Comparison of ENCODE assay signal across 7 cellular contexts in genomic region chr5:139414601-139415121, GRCh38. TPM values are rescaled to one million over a fixed set of nuclear protein-coding genes. Genes with fewer than 3 reads are reported as not detected.
A peak's percentile ranks its signal among the peaks of the same experiment; 100 is the strongest.
DNase-seq lines count a peak whose midpoint lies in the region; ATAC-seq and TF ChIP-seq lines count a peak whose summit lies in the region.
"Had no signal": no experiment of that assay in that cellular context is flagged by ENCODE, and none has a peak within 500 bp of the region (broad histone marks: within the 10 kb centered on the region; RNA-seq: fewer than 3 reads in every experiment).

No MANE protein-coding gene starts in this region.

- no peak for TF ChIP-seq POLR2A in uterus (IDR thresholded peaks at IDR 0.05)

- DNase-seq in heart right ventricle (peak in 1 of 2 donors; percentile 11), cardiac septum (ENCODE audit: low spot score) (no peak), right cardiac atrium (no peak), uterus (no peak), RKO (ENCODE audit: low spot score) (no peak)
- DNase-seq: aorta had no signal

- 35 to 47% methylated on average over 8 of the region's 8 CpGs for WGBS in heart right ventricle, 2 donors
- WGBS in right cardiac atrium: 51% methylated on average over 8 of the region's 8 CpGs

- intact Hi-C loops in heart right ventricle (cut with DNase I) (loop anchor here in 1 of 10 donors (5.0 kb wide), 1 partner anchor 122 kb away; the partner anchor contains the start of gene MATR3), cardiac septum (cut with DNase I) (loop anchor here (5.0 kb wide), 1 partner anchor 238 kb away; no protein-coding TSS in a partner anchor), right cardiac atrium (cut with DNase I) (loop anchor here in 1 of 4 donors (2.0 to 10.0 kb wide), 2 partner anchors 22 to 350 kb away; no protein-coding TSS in a partner anchor), uterus (cut with DNase I; ENCODE audit: low total_unique reads) (loop anchor here (5.0 kb wide), 1 partner anchor 103 kb away; no protein-coding TSS in a partner anchor)

- peak overlapping the region; percentile 68 to 93 (median 89) for H3K27ac ChIP-seq in heart right ventricle
- peak overlapping the region; percentile 97 for H3K27ac ChIP-seq in right cardiac atrium (ENCODE audit: low read length)
- peak overlapping the region; percentile 31 to 57 for H3K27ac ChIP-seq in uterus

- TF ChIP-seq CTCF in heart right ventricle (IDR thresholded peaks at IDR 0.05): no peak
- TF ChIP-seq CTCF in uterus (IDR thresholded peaks at IDR 0.05): no peak

- H3K36me3 ChIP-seq in heart right ventricle: peaks cover 0 to 62% (median 0%) of the 10 kb centered on the region in 9 donors
- no peaks in the 10 kb centered on the region for H3K36me3 ChIP-seq in uterus

- H3K27me3 ChIP-seq in heart right ventricle (no peaks in the 10 kb centered on the region), right cardiac atrium (ENCODE audit: control insufficient read depth, insufficient read depth) (no peaks in the 10 kb centered on the region), uterus (no peaks in the 10 kb centered on the region)

- H3K4me3 ChIP-seq in heart right ventricle: no peak overlapping the region
- no peak overlapping the region for H3K4me3 ChIP-seq in right cardiac atrium (ENCODE audit: low read length)
- H3K4me3 ChIP-seq in uterus: no peak overlapping the region

- ATAC-seq in heart right ventricle (peak in 7 of 8 donors; percentile 6 to 25 (median 14)), right cardiac atrium (peak in 1 of 2 donors; percentile 20), GM21526 (IDR thresholded peaks at IDR 0.05; ENCODE audit: low FRiP score, unreplicated experiment) (no peak)

- H3K4me1 ChIP-seq in heart right ventricle (peaks cover 40 to 77% (median 72%) of the 10 kb centered on the region in 9 donors), right cardiac atrium (ENCODE audit: control insufficient read depth, insufficient read depth, low read length) (peaks cover 12% of the 10 kb centered on the region), uterus (peaks cover 7 to 8% of the 10 kb centered on the region in 2 donors)

- no peaks in the 10 kb centered on the region for H3K9me3 ChIP-seq in heart right ventricle
- no peaks in the 10 kb centered on the region for H3K9me3 ChIP-seq in right cardiac atrium (ENCODE audit: control insufficient read depth, low read length)
- H3K9me3 ChIP-seq in uterus: no peaks in the 10 kb centered on the region

RNA-seq across cellular contexts. Expression of gene SPATA24, which starts 10.8 kb away (rescaled TPM):
- 10 to 100 TPM; 11.8 to 24.8 (median 16.5) TPM for total RNA-seq in heart right ventricle
- polyA plus RNA-seq in heart right ventricle: 10 to 100 TPM; 14.8 to 37.5 TPM
- 12.4 TPM for total RNA-seq in cardiac septum
- 10 to 100 TPM in 3 of 4 donors, 1 to 10 TPM in 1; 9.8 to 25.4 (median 14.4) TPM for total RNA-seq in right cardiac atrium
- polyA plus RNA-seq in right cardiac atrium: 34.6 TPM
- 1 to 10 TPM in 2 of 4 donors, not detected in 2; 2.4 to 3.4 TPM for total RNA-seq in uterus

RNA-seq across cellular contexts. Expression of gene PROB1, which starts 19.8 kb away (rescaled TPM):
- 10 to 100 TPM; 26.3 to 64.8 (median 37.3) TPM for total RNA-seq in heart right ventricle
- 10 to 100 TPM; 12.2 to 28.5 TPM for polyA plus RNA-seq in heart right ventricle
- total RNA-seq in cardiac septum: 34.7 TPM
- 10 to 100 TPM; 24.8 to 38.5 (median 33.0) TPM for total RNA-seq in right cardiac atrium
- polyA plus RNA-seq in right cardiac atrium: 22.2 TPM
- total RNA-seq in uterus: 1 to 10 TPM in 3 of 4 donors, not detected in 1; 1.5 to 8.3 (median 1.7) TPM

RNA-seq across cellular contexts. Expression of gene DNAJC18, which starts 24.7 kb away (rescaled TPM):
- total RNA-seq in heart right ventricle (10 to 100 TPM in 9 of 10 donors, 1 to 10 TPM in 1; 9.5 to 21.1 (median 14.1) TPM), cardiac septum (20.3 TPM), right cardiac atrium (10 to 100 TPM; 14.0 to 24.9 (median 15.2) TPM), uterus (10 to 100 TPM in 2 of 4 donors, 1 to 10 TPM in 2; 3.1 to 21.6 (median 12.6) TPM)
- polyA plus RNA-seq in heart right ventricle (10 to 100 TPM in 1 of 2 donors, 1 to 10 TPM in 1; 3.4 to 12.7 TPM), right cardiac atrium (5.6 TPM)

RNA-seq across cellular contexts. Expression of gene MZB1, which starts 24.9 kb away (rescaled TPM):
- 1 to 10 TPM in 3 of 10 donors, under 1 TPM in 7; 0.28 to 6.6 (median 0.65) TPM for total RNA-seq in heart right ventricle
- 1 to 10 TPM in 1 of 2 donors, under 1 TPM in 1; 0.67 to 1.5 TPM for polyA plus RNA-seq in heart right ventricle
- 0.51 TPM for total RNA-seq in cardiac septum
- total RNA-seq in right cardiac atrium: 1 to 10 TPM in 2 of 4 donors, under 1 TPM in 2; 0.70 to 1.8 (median 1.1) TPM
- 0.38 TPM for polyA plus RNA-seq in right cardiac atrium
- total RNA-seq in uterus: 1 to 10 TPM in 2 of 4 donors, not detected in 2; 1.3 to 5.6 TPM

RNA-seq across cellular contexts. Expression of gene SLC23A1, which starts 31.6 kb away (rescaled TPM):
- under 1 TPM in 1 of 10 donors, not detected in 9; 0.19 TPM for total RNA-seq in heart right ventricle
- polyA plus RNA-seq in heart right ventricle: not detected
- total RNA-seq in cardiac septum: not detected
- not detected for total RNA-seq in right cardiac atrium
- 0.18 TPM for polyA plus RNA-seq in right cardiac atrium
- total RNA-seq in uterus: 1 to 10 TPM in 2 of 4 donors, under 1 TPM in 1, not detected in 1; 0.30 to 5.5 (median 1.0) TPM
- total RNA-seq: aorta had no signal

Comparison
In these comparisons a context has a peak if more than half of its experiments do, and no peak if none do; other contexts are left out.
1. H3K27ac ChIP-seq: peak in every context shown above with its lines; median percentile 97 in right cardiac atrium; 89 in heart right ventricle; 44 in uterus.